16 cellular contexts compared by ENCODE assay signal in genomic region chr16:12531937-12532336, GRCh38.
DNase-seq lines count a peak whose midpoint lies in the region; ATAC-seq and TF ChIP-seq lines count a peak whose summit lies in the region.
"Had no signal": no experiment of that assay in that cellular context is flagged by ENCODE, and none has a peak within 500 bp of the region (broad histone marks: within the 10 kb centered on the region; RNA-seq: fewer than 3 reads in every experiment).

No MANE protein-coding gene starts in this region.

- no peak overlapping the region for H3K27ac Mint-ChIP-seq in activated naive CD8-positive, alpha-beta T cell
- H3K27ac Mint-ChIP-seq in activated naive CD8-positive, alpha-beta T cell treated with anti-CD3 and anti-CD28 coated beads for 36 hours: no peak overlapping the region

- H3K27me3 Mint-ChIP-seq in activated naive CD8-positive, alpha-beta T cell: no peaks in the 10 kb centered on the region
- H3K27me3 Mint-ChIP-seq in activated naive CD8-positive, alpha-beta T cell treated with anti-CD3 and anti-CD28 coated beads for 36 hours: no peaks in the 10 kb centered on the region

- H3K4me1 Mint-ChIP-seq in activated naive CD8-positive, alpha-beta T cell (ENCODE audit: low read depth): peaks cover 42% of the 10 kb centered on the region
- H3K4me1 Mint-ChIP-seq in activated naive CD8-positive, alpha-beta T cell treated with anti-CD3 and anti-CD28 coated beads for 36 hours: peaks cover 30% of the 10 kb centered on the region
- H3K4me1 Mint-ChIP-seq: neural crest cell had no signal

- ATAC-seq in GM18858 (IDR thresholded peaks at IDR 0.05; ENCODE audit: unreplicated experiment) (no peak), HG02840 (IDR thresholded peaks at IDR 0.05; ENCODE audit: low FRiP score, unreplicated experiment) (no peak)

- no peak overlapping the region for H3K4me3 ChIP-seq in fibroblast of villous mesenchyme (ENCODE audit: low read depth, low read length)
- H3K4me3 ChIP-seq: right atrium auricular region, transverse colon had no signal

- peak overlapping the region; percentile 68 for H3K4me3 Mint-ChIP-seq in activated naive CD8-positive, alpha-beta T cell
- no peak overlapping the region for H3K4me3 Mint-ChIP-seq in activated naive CD8-positive, alpha-beta T cell treated with anti-CD3 and anti-CD28 coated beads for 36 hours
- H3K4me3 Mint-ChIP-seq: neural crest cell had no signal

- DNase-seq in activated naive CD8-positive, alpha-beta T cell treated with anti-CD3 and anti-CD28 coated beads for 36 hours: no peak
- peak; percentile 21 for DNase-seq in SW480 (ENCODE audit: low spot score)
- peak; percentile 49 for DNase-seq in fibroblast of villous mesenchyme (ENCODE audit: low read depth)
- DNase-seq in superior temporal gyrus (ENCODE audit: extremely low spot score): peak; percentile 33
- DNase-seq in NCI-H187 (lab: John Stamatoyannopoulos, UW): no peak
- DNase-seq: activated CD4-positive, alpha-beta T cell treated with anti-CD3 and anti-CD28 coated beads, Interleukin-2, amount 50 U/mL, for 4 hours; activated effector memory CD4-positive, alpha-beta T cell treated with Interleukin-2 at 50 U/mL for 16 hours; effector CD4-positive, alpha-beta T cell; mammary epithelial cell; NCI-H82; transverse colon had no signal

- no peaks in the 10 kb centered on the region for H3K9me3 Mint-ChIP-seq in activated naive CD8-positive, alpha-beta T cell (ENCODE audit: low read depth)
- H3K9me3 Mint-ChIP-seq in activated naive CD8-positive, alpha-beta T cell treated with anti-CD3 and anti-CD28 coated beads for 36 hours: no peaks in the 10 kb centered on the region
- H3K9me3 Mint-ChIP-seq: neural crest cell had no signal

- no peak for TF ChIP-seq CTCF in fibroblast of villous mesenchyme (IDR thresholded peaks at IDR 0.05; ENCODE audit: insufficient read depth, low read depth, low read length)

- peaks cover 8% of the 10 kb centered on the region for H3K36me3 Mint-ChIP-seq in activated naive CD8-positive, alpha-beta T cell
- peaks cover 5% of the 10 kb centered on the region for H3K36me3 Mint-ChIP-seq in activated naive CD8-positive, alpha-beta T cell treated with anti-CD3 and anti-CD28 coated beads for 36 hours

Comparison
In these comparisons a context has a peak if more than half of its experiments do, and no peak if none do; other contexts are left out.
1. DNase-seq: peak in SW480 (single experiment), fibroblast of villous mesenchyme (single experiment) and superior temporal gyrus (single experiment); none in activated naive CD8-positive, alpha-beta T cell treated with anti-CD3 and anti-CD28 coated beads for 36 hours (single experiment) and NCI-H187 (0 of 2).